2 cellular contexts compared by ENCODE assay signal in genomic region chr16:30524575-30525571, GRCh38.
TF ChIP-seq lines count a peak whose summit lies in the region.

No MANE protein-coding gene starts in this region.

TF ChIP-seq in HepG2, 621 proteins besides CTCF, POLR2A, EP300 and RAD21 (continues in another document):
- no peak for TF ChIP-seq ZBTB25 (CRISPR knock-in tag; IDR thresholded peaks at IDR 0.05)
- TF ChIP-seq TRIM24 (CRISPR knock-in tag; IDR thresholded peaks at IDR 0.05) = no peak
- 0 out of 2 replicates have a peak, but pooled peaks have one; percentile 34 for TF ChIP-seq ZBTB39 (CRISPR knock-in tag; IDR thresholded peaks at IDR 0.05)
- no peak for TF ChIP-seq ZNF562 (CRISPR knock-in tag; IDR thresholded peaks at IDR 0.05; ENCODE audit: borderline replicate concordance)
- no peak for TF ChIP-seq ZNF138 (CRISPR knock-in tag; IDR thresholded peaks at IDR 0.05; ENCODE audit: low read depth)
- peak; percentile 67; the same call in 1 of the 2 replicates for TF ChIP-seq ZBTB38 (CRISPR knock-in tag; IDR thresholded peaks at IDR 0.05)
- no peak for TF ChIP-seq JUN (CRISPR knock-in tag; IDR thresholded peaks at IDR 0.05)
- TF ChIP-seq REL (CRISPR knock-in tag; conservative IDR thresholded peaks at IDR 0.05) = no peak
- peak; percentile 76 for TF ChIP-seq RBFOX2 (IDR thresholded peaks at IDR 0.05; ENCODE audit: low read depth, low read length)
- no peak for TF ChIP-seq PRDM15 (CRISPR knock-in tag; IDR thresholded peaks at IDR 0.05)
- TF ChIP-seq ZNF614 (CRISPR knock-in tag; IDR thresholded peaks at IDR 0.05; ENCODE audit: borderline replicate concordance) = no peak
- 0 out of 2 replicates have a peak, but pooled peaks have one; percentile 1 for TF ChIP-seq SSRP1 (CRISPR knock-in tag; IDR thresholded peaks at IDR 0.05)
- TF ChIP-seq POLR2G (IDR thresholded peaks at IDR 0.05; ENCODE audit: low read depth, low read length) = peak; percentile 42
- TF ChIP-seq CHCHD3 (CRISPR knock-in tag; IDR thresholded peaks at IDR 0.05) = 0 out of 2 replicates have a peak, but pooled peaks have one; percentile 24
- peak; percentile 90 for TF ChIP-seq ZC3H13 (CRISPR knock-in tag; IDR thresholded peaks at IDR 0.05)
- no peak for TF ChIP-seq ZNF468 (CRISPR knock-in tag; IDR thresholded peaks at IDR 0.05)
- TF ChIP-seq NFIB (CRISPR knock-in tag; IDR thresholded peaks at IDR 0.05; ENCODE audit: borderline replicate concordance) = 0 out of 2 replicates have a peak, but pooled peaks have one; percentile 26
- no peak for TF ChIP-seq KLF9 (CRISPR knock-in tag; IDR thresholded peaks at IDR 0.05; ENCODE audit: low read depth)
- no peak for TF ChIP-seq ZNF441 (CRISPR knock-in tag; IDR thresholded peaks at IDR 0.05; ENCODE audit: borderline replicate concordance)
- TF ChIP-seq EEA1 (CRISPR knock-in tag; IDR thresholded peaks at IDR 0.05; ENCODE audit: borderline replicate concordance) = no peak
- no peak for TF ChIP-seq ZNF503 (CRISPR knock-in tag; IDR thresholded peaks at IDR 0.05)
- no peak for TF ChIP-seq NCOA1 (CRISPR knock-in tag; IDR thresholded peaks at IDR 0.05)
- TF ChIP-seq RBM22 (optimal IDR thresholded peaks at IDR 0.05; ENCODE audit: low read length) = peak; percentile 28
- TF ChIP-seq SOX6 (IDR thresholded peaks at IDR 0.05) = no peak
- TF ChIP-seq SOX6 (CRISPR knock-in tag; IDR thresholded peaks at IDR 0.05) = no peak

TF ChIP-seq in WTC11, 78 proteins besides CTCF, POLR2A, EP300 and RAD21:
- TF ChIP-seq ARID4B (CRISPR knock-in tag; IDR thresholded peaks at IDR 0.05; ENCODE audit: borderline replicate concordance) (0 out of 2 replicates have a peak, but pooled peaks have one; percentile 51), ATF6 (CRISPR knock-in tag; IDR thresholded peaks at IDR 0.05) (no peak), NFYB (CRISPR knock-in tag; conservative IDR thresholded peaks at IDR 0.05; ENCODE audit: low read depth) (no peak)
